Comparison of ENCODE assay signal across 18 cellular contexts in genomic region chr14:92626041-92626440, GRCh38.
DNase-seq lines count a peak whose midpoint lies in the region; ATAC-seq and TF ChIP-seq lines count a peak whose summit lies in the region.
"Had no signal": no experiment of that assay in that cellular context is flagged by ENCODE, and none has a peak within 500 bp of the region (broad histone marks: within the 10 kb centered on the region; RNA-seq: fewer than 3 reads in every experiment).

No MANE protein-coding gene starts in this region.

- H3K4me3 Mint-ChIP-seq in CD4-positive, alpha-beta T cell, result no peak overlapping the region
- H3K4me3 Mint-ChIP-seq: GM23338 had no signal

- H3K4me3 ChIP-seq in PC-9 (no peak overlapping the region), skeletal muscle satellite cell (ENCODE audit: low read length) (peak overlapping the region; percentile 40)
- H3K4me3 ChIP-seq: BLaER1, GM23338, MG63 had no signal

- H3K27me3 Mint-ChIP-seq in CD4-positive, alpha-beta T cell, result no peaks in the 10 kb centered on the region

- no peaks in the 10 kb centered on the region for H4K20me1 ChIP-seq in PC-9 (ENCODE audit: insufficient read depth)
- H4K20me1 ChIP-seq: BLaER1 had no signal

- peak overlapping the region; percentile 85 for H3K27ac ChIP-seq in PC-9
- H3K27ac ChIP-seq in CD4-positive, alpha-beta T cell (ENCODE audit: low read depth, low read length), result no peak overlapping the region
- H3K27ac ChIP-seq: BLaER1, HL-60 had no signal

- no peak overlapping the region for H3K27ac Mint-ChIP-seq in CD4-positive, alpha-beta T cell
- H3K27ac Mint-ChIP-seq: GM23338 had no signal

- H3K4me2 ChIP-seq in PC-9 (peak overlapping the region; percentile 65), skeletal muscle satellite cell (ENCODE audit: low read length) (peak overlapping the region; percentile 71)
- H3K4me2 ChIP-seq: BLaER1, GM23338 had no signal

- H3K9me3 Mint-ChIP-seq in CD4-positive, alpha-beta T cell, result peaks cover 30% of the 10 kb centered on the region

- peaks cover 8% of the 10 kb centered on the region; the same call in 1 of the 2 replicates for H3K79me2 ChIP-seq in PC-9 (ENCODE audit: low read depth)

- no TSS peak for BruUV-seq in PC-9 (replicated peaks; lab: Mats Ljungman, UMichigan)

- TF ChIP-seq CTCF in PC-9 (conservative IDR thresholded peaks at IDR 0.05), result no peak
- no peak for TF ChIP-seq CTCF in CD4-positive, alpha-beta T cell (IDR thresholded peaks at IDR 0.05)

- CTCF ChIA-PET in PC-9 (lab: Charles Lee), result interaction anchor here (0.6 kb wide), 1 partner anchor 117 kb away, joined by 4 read pairs; no protein-coding TSS in a partner anchor
- CTCF ChIA-PET in CD4-positive, alpha-beta T cell (lab: Charles Lee), result no interaction called here

- H3K9me3 ChIP-seq in PC-9 (ENCODE audit: insufficient read depth, low read depth) (peaks cover 37% of the 10 kb centered on the region), skeletal muscle satellite cell (replicated peaks; ENCODE audit: low read length) (peaks cover 20% of the 10 kb centered on the region)
- H3K9me3 ChIP-seq in CD4-positive, alpha-beta T cell (ENCODE audit: control insufficient read depth, low read length), result peaks cover 34% of the 10 kb centered on the region

- peaks cover 68% of the 10 kb centered on the region for H3K36me3 Mint-ChIP-seq in CD4-positive, alpha-beta T cell (ENCODE audit: low read depth)

- intact Hi-C loops in PC-9 (cut with micrococcal nuclease; ENCODE audit: unreplicated experiment), result no loop called here
- intact Hi-C loops in CD4-positive, alpha-beta T cell (cut with DNase I, micrococcal nuclease), result no loop called here

- H3K36me3 ChIP-seq in PC-9 (ENCODE audit: low read depth) (peaks cover 53% of the 10 kb centered on the region), skeletal muscle satellite cell (ENCODE audit: insufficient read depth, low read length) (peaks cover 11% of the 10 kb centered on the region)

- DNase-seq in EL (peak; percentile 44), PC-9 (no peak), fibroblast of peridontal ligament (ENCODE audit: extremely low read depth) (peak; percentile 25), CD1c-positive myeloid dendritic cell (ENCODE audit: extremely low spot score) (no peak), HK-2 (ENCODE audit: unreplicated experiment) (no peak)
- no peak for DNase-seq in CD4-positive, alpha-beta T cell
- DNase-seq: COR-L47, KBM-7, NCI-H1105, NCI-H187 treated with DMSO at 0.1 percent for 48 hours, NCI-H2171, NCI-H774, SIG-M5 had no signal

- H3F3A ChIP-seq in PC-9 (ENCODE audit: insufficient read depth, low read depth), result peaks cover 18% of the 10 kb centered on the region

- peak overlapping the region; percentile 44 for H3K9ac ChIP-seq in skeletal muscle satellite cell (ENCODE audit: low read depth, low read length)
- H3K9ac ChIP-seq: BLaER1 had no signal

- no peaks in the 10 kb centered on the region for H3K9me2 ChIP-seq in PC-9 (ENCODE audit: insufficient read depth)

- H3K4me1 ChIP-seq in PC-9 (replicated peaks; ENCODE audit: insufficient read depth) (peaks cover 23% of the 10 kb centered on the region), skeletal muscle satellite cell (ENCODE audit: control insufficient read depth, insufficient read depth, low read length) (peaks cover 19% of the 10 kb centered on the region)
- H3K4me1 ChIP-seq: BLaER1 had no signal

- H3K27me3 ChIP-seq in PC-9 (ENCODE audit: insufficient read depth, low read depth) (no peaks in the 10 kb centered on the region), skeletal muscle satellite cell (ENCODE audit: control insufficient read depth, insufficient read depth, low read length) (no peaks in the 10 kb centered on the region)
- H3K27me3 ChIP-seq in CD4-positive, alpha-beta T cell (ENCODE audit: control insufficient read depth, insufficient read depth, low read length), result no peaks in the 10 kb centered on the region
- H3K27me3 ChIP-seq: BLaER1, MG63 had no signal

- ATAC-seq in CD4-positive, alpha-beta T cell (ENCODE audit: poor library complexity), result no peak
- ATAC-seq: GM23338 had no signal

- no peak overlapping the region for H2AFZ ChIP-seq in PC-9
- H2AFZ ChIP-seq: GM23338 had no signal

- H3K4me1 Mint-ChIP-seq in CD4-positive, alpha-beta T cell (ENCODE audit: low read depth), result no peaks in the 10 kb centered on the region

- POLR2A ChIA-PET in PC-9 (lab: Charles Lee; ENCODE audit: unreplicated experiment), result no interaction called here
- POLR2A ChIA-PET in CD4-positive, alpha-beta T cell (lab: Charles Lee), result no interaction called here

Comparison
In these comparisons a context has a peak if more than half of its experiments do, and no peak if none do; other contexts are left out.
1. DNase-seq: peak in EL (single experiment) and fibroblast of peridontal ligament (single experiment); none in PC-9 (0 of 2), CD1c-positive myeloid dendritic cell (single experiment), CD4-positive, alpha-beta T cell (0 of 10) and HK-2 (single experiment).